In the genomic region with DNA sequence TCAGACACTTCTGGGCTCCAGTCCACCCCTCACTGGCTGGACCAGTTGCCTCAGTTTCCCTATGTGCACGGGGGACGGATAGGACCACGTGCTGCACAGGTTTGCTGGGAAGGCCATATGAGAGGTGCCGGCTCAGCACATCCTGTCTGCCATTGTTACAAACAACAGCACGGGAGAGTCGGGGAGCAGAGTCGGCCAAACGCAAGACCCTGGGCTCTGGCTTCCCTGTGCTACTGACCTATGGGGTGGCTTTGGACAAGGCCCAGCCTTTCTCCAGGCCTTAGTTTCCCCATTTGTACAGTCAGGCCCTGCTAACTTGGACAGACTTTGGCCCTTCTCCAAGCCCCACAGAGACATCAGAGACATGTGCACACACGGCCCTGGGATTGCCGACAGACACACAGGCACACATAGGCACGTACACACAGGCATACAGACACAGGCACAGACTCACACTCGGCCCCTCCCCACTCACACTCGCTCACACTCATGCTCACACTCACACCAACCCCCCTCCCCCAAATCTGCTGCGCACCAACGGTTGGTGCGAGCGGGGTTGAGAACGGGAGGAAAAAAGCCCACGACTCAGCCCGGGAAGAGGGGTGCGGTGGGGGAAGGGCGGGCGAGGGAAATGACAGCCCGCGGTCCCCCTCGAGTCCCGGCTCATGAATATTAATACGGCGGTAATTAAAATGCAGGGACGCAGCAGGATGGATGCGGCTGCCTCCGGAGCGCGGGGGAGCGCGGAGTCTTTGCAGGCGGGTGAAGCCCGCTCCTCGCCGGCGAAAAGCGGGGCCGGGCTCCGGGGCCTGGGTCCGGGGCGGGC, we compare ENCODE assay signal across 8 cellular contexts.
DNase-seq lines count a peak whose midpoint lies in the region; ATAC-seq and TF ChIP-seq lines count a peak whose summit lies in the region.

No MANE protein-coding gene starts in this region.

- peak overlapping the region; percentile 40 for H3K4me3 ChIP-seq in neural progenitor cell

- H3K9me3 ChIP-seq in neural progenitor cell (ENCODE audit: low read depth) = no peaks in the 10 kb centered on the region

- H3K4me1 ChIP-seq in neural progenitor cell = peaks cover 45% of the 10 kb centered on the region

- no peaks in the 10 kb centered on the region for H3K9me3 Mint-ChIP-seq in neural progenitor cell

- peaks cover 82% of the 10 kb centered on the region for H3K4me1 Mint-ChIP-seq in neural progenitor cell

- no peaks in the 10 kb centered on the region for H3K36me3 ChIP-seq in neural progenitor cell

- H3K27me3 Mint-ChIP-seq in neural progenitor cell (ENCODE audit: insufficient read depth, low read depth) = peaks cover 8% of the 10 kb centered on the region

- no peak overlapping the region for H2AFZ ChIP-seq in neural progenitor cell (replicated peaks)

- H3K36me3 Mint-ChIP-seq in neural progenitor cell = no peaks in the 10 kb centered on the region

- H3K4me3 Mint-ChIP-seq in neural progenitor cell = peak overlapping the region; percentile 80

- no peak overlapping the region for H3K9ac ChIP-seq in neural progenitor cell

- H3K4me2 ChIP-seq in neural progenitor cell = peak overlapping the region; percentile 78

- H3K79me2 ChIP-seq in neural progenitor cell (ENCODE audit: low read depth) = no peaks in the 10 kb centered on the region

- no peaks in the 10 kb centered on the region for H4K20me1 ChIP-seq in neural progenitor cell (ENCODE audit: low read depth)

- peak overlapping the region; percentile 100 for H3K27ac Mint-ChIP-seq in neural progenitor cell

- H3K27ac ChIP-seq in neural progenitor cell = no peak overlapping the region

- ATAC-seq in activated CD4-positive, CD25-positive, alpha-beta regulatory T cell treated with anti-CD3 and anti-CD28 coated beads, Interleukin-2, amount 50 U/mL, for 24 hours = peak; percentile 14 to 15

- no peak for TF ChIP-seq CTCF in neural progenitor cell (IDR thresholded peaks at IDR 0.05)

- DNase-seq in activated CD4-positive, CD25-positive, alpha-beta regulatory T cell (lab: John Stamatoyannopoulos, UW) = no peak
- DNase-seq in NCI-H1092 treated with DMSO at 0.1 percent for 48 hours (lab: John Stamatoyannopoulos, UW) = peak; percentile 20
- peak; percentile 76 for DNase-seq in activated T-cell treated with anti-CD3 and anti-CD28 coated beads, Interleukin-2, amount 50 U/mL, for 48 hours
- peak; percentile 61 for DNase-seq in fibroblast of peridontal ligament (ENCODE audit: extremely low read depth)
- DNase-seq in neural progenitor cell (ENCODE audit: low spot score) = peak; percentile 65
- peak; percentile 77 for DNase-seq in ureter (ENCODE audit: low spot score)
- DNase-seq in SIG-M5 (lab: John Stamatoyannopoulos, UW) = no peak

- H3K27me3 ChIP-seq in neural progenitor cell = peaks cover 40% of the 10 kb centered on the region

- H3F3A ChIP-seq in neural progenitor cell (ENCODE audit: low read depth) = peaks cover 60% of the 10 kb centered on the region

Comparison
In these comparisons a context has a peak if more than half of its experiments do, and no peak if none do; other contexts are left out.
1. DNase-seq: peak in NCI-H1092 treated with DMSO at 0.1 percent for 48 hours (single experiment), activated T-cell treated with anti-CD3 and anti-CD28 coated beads, Interleukin-2, amount 50 U/mL, for 48 hours (2 of 2), fibroblast of peridontal ligament (single experiment), neural progenitor cell (single experiment) and ureter (single experiment); none in activated CD4-positive, CD25-positive, alpha-beta regulatory T cell (0 of 4) and SIG-M5 (single experiment).